8 cellular contexts compared by ENCODE assay signal in genomic region chr13:30673669-30674521, GRCh38. TPM values are rescaled to one million over a fixed set of nuclear protein-coding genes. Genes with fewer than 3 reads are reported as not detected.
A peak's percentile ranks its signal among the peaks of the same experiment; 100 is the strongest.
DNase-seq lines count a peak whose midpoint lies in the region; ATAC-seq and TF ChIP-seq lines count a peak whose summit lies in the region.

No MANE protein-coding gene starts in this region.

- H3K27me3 ChIP-seq in PC-9 (ENCODE audit: insufficient read depth, low read depth), result no peaks in the 10 kb centered on the region
- no peaks in the 10 kb centered on the region for H3K27me3 ChIP-seq in esophagus muscularis mucosa

- ATAC-seq in GM21529 (IDR thresholded peaks at IDR 0.05; ENCODE audit: unreplicated experiment), result peak; percentile 90
- ATAC-seq in activated T-cell treated with anti-CD3 and anti-CD28 coated beads, Interleukin-2, amount 50 U/mL, for 4 hours, result peak; percentile 96

- peak overlapping the region; percentile 81 for H3K4me2 ChIP-seq in PC-9

- H3K4me1 ChIP-seq in PC-9 (replicated peaks; ENCODE audit: insufficient read depth) (peaks cover 8% of the 10 kb centered on the region; the same call in 1 of the 2 replicates), esophagus muscularis mucosa (peaks cover 0 to 14% (median 11%) of the 10 kb centered on the region in 4 donors)

- no peak for TF ChIP-seq EP300 in esophagus muscularis mucosa (IDR thresholded peaks at IDR 0.05)

- H3F3A ChIP-seq in PC-9 (ENCODE audit: insufficient read depth, low read depth), result peaks cover 13% of the 10 kb centered on the region; the same call in 1 of the 2 replicates

- H2AFZ ChIP-seq in PC-9, result peak overlapping the region; percentile 92

- H3K27ac ChIP-seq in PC-9 (no peak overlapping the region), esophagus muscularis mucosa (replicated peaks in 1 of 4) (peak overlapping the region; percentile 83 to 87 (median 84))

- CTCF ChIA-PET in PC-9 (lab: Charles Lee), result no interaction called here

- H3K79me2 ChIP-seq in PC-9 (ENCODE audit: low read depth), result no peaks in the 10 kb centered on the region

- TF ChIP-seq CTCF in PC-9 (conservative IDR thresholded peaks at IDR 0.05) (peak; percentile 55; the same call in 1 of the 2 replicates), esophagus muscularis mucosa (IDR thresholded peaks at IDR 0.05) (peak; percentile 65 to 84 (median 72))

- DNase-seq in DMS114 treated with DMSO at 0.1 percent for 48 hours (lab: John Stamatoyannopoulos, UW; ENCODE audit: unreplicated experiment), result peak; percentile 41
- DNase-seq in HuH-7.5 (ENCODE audit: low spot score), result peak; percentile 68
- DNase-seq in PC-9, result peak; percentile 72 to 87
- DNase-seq in activated T-cell treated with anti-CD3 and anti-CD28 coated beads, Interleukin-2, amount 50 U/mL, for 4 hours, result peak; percentile 88
- peak; percentile 96 for DNase-seq in esophagus muscularis mucosa (ENCODE audit: extremely low spot score)
- peak; percentile 89 for DNase-seq in myocyte (ENCODE audit: low read depth)
- DNase-seq in stimulated activated CD8-positive, alpha-beta memory T cell treated with anti-CD3 and anti-CD28 coated beads, Interleukin-7, amount 100 ng/mL, for 48 hours (ENCODE audit: extremely low read depth in 1 of 2, low read depth in 1 of 2), result peak; percentile 76 to 82

- intact Hi-C loops in PC-9 (cut with micrococcal nuclease; ENCODE audit: unreplicated experiment), result loop anchor here (5.0 kb wide), 1 partner anchor 68 kb away; no protein-coding TSS in a partner anchor
- intact Hi-C loops in esophagus muscularis mucosa (cut with DNase I), result loop anchor here (5.0 to 10.0 kb wide), 2 partner anchors 52 to 209 kb away; partner anchors contain the start of gene HMGB1

- no peaks in the 10 kb centered on the region for H3K9me3 Mint-ChIP-seq in activated T-cell treated with anti-CD3 and anti-CD28 coated beads, Interleukin-2, amount 50 U/mL, for 4 hours

- WGBS in esophagus muscularis mucosa, result 2% methylated on average over 27 of the region's 72 CpGs

- H3K9me2 ChIP-seq in PC-9 (ENCODE audit: insufficient read depth), result no peaks in the 10 kb centered on the region

- POLR2A ChIA-PET in PC-9 (lab: Charles Lee; ENCODE audit: unreplicated experiment), result interaction anchor here (0.5 kb wide), 1 partner anchor 97 kb away, joined by 5 read pairs; no protein-coding TSS in a partner anchor

- peak overlapping the region; percentile 86 for H3K4me3 Mint-ChIP-seq in activated T-cell treated with anti-CD3 and anti-CD28 coated beads, Interleukin-2, amount 50 U/mL, for 4 hours

- no TSS peak for BruUV-seq in PC-9 (replicated peaks; lab: Mats Ljungman, UMichigan)

- TF ChIP-seq POLR2A in esophagus muscularis mucosa (IDR thresholded peaks at IDR 0.05; ENCODE audit: low read depth), result no peak

- no peaks in the 10 kb centered on the region for H3K36me3 Mint-ChIP-seq in activated T-cell treated with anti-CD3 and anti-CD28 coated beads, Interleukin-2, amount 50 U/mL, for 4 hours (ENCODE audit: insufficient read depth)

- H3K4me3 ChIP-seq in PC-9 (peak overlapping the region; percentile 60), esophagus muscularis mucosa (peak overlapping the region; percentile 56 to 64 (median 62))

- no peaks in the 10 kb centered on the region for H3K27me3 Mint-ChIP-seq in activated T-cell treated with anti-CD3 and anti-CD28 coated beads, Interleukin-2, amount 50 U/mL, for 4 hours (ENCODE audit: low read depth)

- H3K36me3 ChIP-seq in PC-9 (ENCODE audit: low read depth) (no peaks in the 10 kb centered on the region), esophagus muscularis mucosa (no peaks in the 10 kb centered on the region)

- H4K20me1 ChIP-seq in PC-9 (ENCODE audit: insufficient read depth), result no peaks in the 10 kb centered on the region

- H3K9me3 ChIP-seq in PC-9 (ENCODE audit: insufficient read depth, low read depth) (no peaks in the 10 kb centered on the region), esophagus muscularis mucosa (no peaks in the 10 kb centered on the region)

- peaks cover 17% of the 10 kb centered on the region for H3K4me1 Mint-ChIP-seq in activated T-cell treated with anti-CD3 and anti-CD28 coated beads, Interleukin-2, amount 50 U/mL, for 4 hours (ENCODE audit: low read depth)

RNA-seq across cellular contexts. Expression of gene USPL1, which starts 56.2 kb away (rescaled TPM):
- total RNA-seq in PC-9 (2021) (8.9 and 10.7 TPM in 2 replicates), esophagus muscularis mucosa (10 to 100 TPM; 13.2 to 21.6 (median 19.4) TPM), myocyte (18.0 and 18.2 TPM in 2 replicates)
- 10 to 100 TPM; 12.9 to 13.7 (median 13.3) TPM for total RNA-seq in activated T-cell treated with anti-CD3 and anti-CD28 coated beads, Interleukin-2, amount 50 U/mL, for 4 hours
- polyA plus RNA-seq in myocyte (2012), result 4.4 TPM

Comparison
In these comparisons a context has a peak if more than half of its experiments do, and no peak if none do; other contexts are left out.
1. DNase-seq: peak in every context shown above with its lines; median percentile 96 in esophagus muscularis mucosa; 89 in myocyte; 88 in activated T-cell treated with anti-CD3 and anti-CD28 coated beads, Interleukin-2, amount 50 U/mL, for 4 hours; 80 in PC-9; 79 in stimulated activated CD8-positive, alpha-beta memory T cell treated with anti-CD3 and anti-CD28 coated beads, Interleukin-7, amount 100 ng/mL, for 48 hours; 68 in HuH-7.5; 41 in DMS114 treated with DMSO at 0.1 percent for 48 hours.